In genomic region chr11:1834791-1835670, GRCh38 we compare ENCODE assay signal across 16 cellular contexts. TPM values are rescaled to one million over a fixed set of nuclear protein-coding genes. Genes with fewer than 3 reads are reported as not detected.
DNase-seq lines count a peak whose midpoint lies in the region; FAIRE-seq and TF ChIP-seq lines count a peak whose summit lies in the region.
"Had no signal": no experiment of that assay in that cellular context is flagged by ENCODE, and none has a peak within 500 bp of the region (broad histone marks: within the 10 kb centered on the region; RNA-seq: fewer than 3 reads in every experiment).

TSS of gene SYT8 (plus strand) at chr11:1834990. CDS start at chr11:1835106, 116 bp downstream.

- H3K79me2 ChIP-seq in keratinocyte (ENCODE audit: control insufficient read depth, insufficient read depth, low read length) = peaks cover 23% of the 10 kb centered on the region

- CTCF ChIA-PET in RWPE1 (lab: Yijun Ruan, JAX) = interaction anchor here (1.1 to 6.0 kb wide), 9 partner anchors 42 to 203 kb away, joined by 3 to 85 read pairs (median 8); no protein-coding TSS in a partner anchor

- H3K9ac ChIP-seq in keratinocyte (ENCODE audit: control insufficient read depth, extremely low read depth, insufficient read depth, low read length) = peak within 1 kb of the TSS; percentile 79

- FAIRE-seq in keratinocyte (lab: Jason Lieb, UNC) = no peak
- FAIRE-seq: GM12892 had no signal

- no peak for TF ChIP-seq POLR2A in prostate gland (IDR thresholded peaks at IDR 0.05)

- intact Hi-C loops in prostate gland (cut with DNase I) = loop anchor here (5.0 kb wide), 2 partner anchors 47 to 317 kb away; no protein-coding TSS in a partner anchor

- no peaks in the 10 kb centered on the region for H3K27me3 ChIP-seq in H7 (ENCODE audit: control insufficient read depth, insufficient read depth, low read length)
- H3K27me3 ChIP-seq in keratinocyte (ENCODE audit: control insufficient read depth, extremely low read depth, insufficient read depth, low read length) = no peaks in the 10 kb centered on the region
- H3K27me3 ChIP-seq in prostate gland (replicated peaks; ENCODE audit: insufficient read depth) = no peaks in the 10 kb centered on the region

- no peaks in the 10 kb centered on the region for H4K20me1 ChIP-seq in keratinocyte (ENCODE audit: control insufficient read depth, extremely low read depth, insufficient read depth, low read length)

- TF ChIP-seq CTCF in RWPE1 (conservative IDR thresholded peaks at IDR 0.05; ENCODE audit: low read depth) (no peak), keratinocyte (optimal IDR thresholded peaks at IDR 0.05 in 1 of 3, IDR thresholded peaks at IDR 0.05 in 1 of 3, conservative IDR thresholded peaks at IDR 0.05 in 1 of 3; ENCODE audit: extremely low read depth in 1 of 3, insufficient read depth in 2 of 3, low read length in 3 of 3) (no peak), prostate gland (IDR thresholded peaks at IDR 0.05) (no peak), foreskin fibroblast (IDR thresholded peaks at IDR 0.05; ENCODE audit: low read depth, low read length) (no peak), coronary artery (IDR thresholded peaks at IDR 0.05) (no peak)

- H3K9me3 ChIP-seq in keratinocyte (ENCODE audit: control insufficient read depth, low read depth, low read length) = no peaks in the 10 kb centered on the region
- no peaks in the 10 kb centered on the region for H3K9me3 ChIP-seq in prostate gland
- H3K9me3 ChIP-seq: psoas muscle had no signal

- dilution Hi-C loops in keratinocyte (cut with MboI; ENCODE audit: extremely low pct_ligation_motif_present, low sequenced_read_pairs) = no loop called here

- no peak within 1 kb of the TSS for H2AFZ ChIP-seq in keratinocyte (ENCODE audit: control insufficient read depth, low read length)

- 81% methylated on average over 24 of the region's 26 CpGs for WGBS in prostate gland

- H3K9me1 ChIP-seq in keratinocyte (ENCODE audit: control insufficient read depth, extremely low read depth, insufficient read depth, low read length) = peaks cover under 1% of the 10 kb centered on the region

- POLR2A ChIA-PET in RWPE1 (lab: Yijun Ruan, JAX; ENCODE audit: low non-redundant PET) = interaction anchor here (0.8 kb wide), 1 partner anchor 72 kb away, joined by 3 read pairs; no protein-coding TSS in a partner anchor

- peak within 1 kb of the TSS; percentile 94 for H3K4me2 ChIP-seq in keratinocyte (ENCODE audit: control insufficient read depth, extremely low read depth, insufficient read depth, low read depth, low read length)

- DNase-seq in H7 (peak; percentile 60), RWPE1 (ENCODE audit: low spot score) (no peak), keratinocyte (ENCODE audit: low read depth, low spot score) (no peak), prostate gland (ENCODE audit: low spot score) (no peak), H4 (ENCODE audit: low spot score) (no peak), foreskin fibroblast (no peak), coronary artery (ENCODE audit: low spot score) (no peak)
- DNase-seq in effector CD8-positive, alpha-beta T cell (lab: John Stamatoyannopoulos, UW) = no peak
- DNase-seq: activated CD4-positive, alpha-beta T cell treated with anti-CD3 and anti-CD28 coated beads, Interleukin-2, amount 10 ng/mL, durations not matched to agents 24 days and 14 days; NCI-H524 treated with DMSO at 0.1 percent for 48 hours; stimulated activated CD4-positive, alpha-beta T cell treated with anti-CD3 and anti-CD28 coated beads, Interleukin-1b, Interleukin-23, amount 100 ng/mL, for 48 hours; stimulated activated CD8-positive, alpha-beta memory T cell treated with anti-CD3 and anti-CD28 coated beads, Interleukin-4, amount 100 ng/mL, for 48 hours had no signal

- H3K4me1 ChIP-seq in keratinocyte (ENCODE audit: control insufficient read depth, extremely low read depth, insufficient read depth, low read length) = peaks cover 72% of the 10 kb centered on the region
- H3K4me1 ChIP-seq in prostate gland (replicated peaks) = peaks cover 5% of the 10 kb centered on the region

- H3K4me3 ChIP-seq in H7 (ENCODE audit: insufficient read depth, low read depth, low read length) (no peak within 1 kb of the TSS), keratinocyte (ENCODE audit: control insufficient read depth in 2 of 3, extremely low read depth in 1 of 3, insufficient read depth in 2 of 3, low read depth in 1 of 3, low read length in 3 of 3) (peak within 1 kb of the TSS; percentile 38 to 65 (median 65)), prostate gland (no peak within 1 kb of the TSS), foreskin fibroblast (ENCODE audit: low read depth in 1 of 2, low read length in 2 of 2) (no peak within 1 kb of the TSS), coronary artery (no peak within 1 kb of the TSS)
- H3K4me3 ChIP-seq: psoas muscle had no signal

- peak within 1 kb of the TSS; percentile 97 for H3K27ac ChIP-seq in RWPE1
- H3K27ac ChIP-seq in keratinocyte (ENCODE audit: control insufficient read depth, insufficient read depth, low read length) = peak within 1 kb of the TSS; percentile 96
- H3K27ac ChIP-seq in prostate gland = peak within 1 kb of the TSS; percentile 51 to 74
- H3K27ac ChIP-seq in coronary artery = no peak within 1 kb of the TSS
- H3K27ac ChIP-seq: C4-2B, psoas muscle had no signal

- H3K36me3 ChIP-seq in H7 (replicated peaks; ENCODE audit: control insufficient read depth, insufficient read depth, low read length) = no peaks in the 10 kb centered on the region
- H3K36me3 ChIP-seq in keratinocyte (ENCODE audit: control insufficient read depth in 2 of 2, extremely low read depth in 1 of 2, insufficient read depth in 2 of 2, low read length in 2 of 2) = no peaks in the 10 kb centered on the region
- H3K36me3 ChIP-seq in prostate gland = no peaks in the 10 kb centered on the region

RNA-seq across cellular contexts. Expression of gene SYT8, which starts in this region (rescaled TPM):
- not detected in 2 replicates for total RNA-seq in H7 (2014; rRNA removed; shearing (Covaris generic))
- polyA plus RNA-seq in keratinocyte = 19.3 to 26.4 TPM (median 22.3 TPM) in 3 replicates
- 3.6 TPM for polyA plus RNA-seq in keratinocyte (2011; ENCODE audit: low read depth)
- polyA plus RNA-seq in keratinocyte (2011; cell fraction: cytosol; rRNA removed) = 3.3 and 14.1 TPM in 2 replicates
- polyA plus RNA-seq in keratinocyte (2011; cell fraction: nucleus; rRNA removed) = 54.7 and 109 TPM in 2 replicates
- 15.5 and 30.9 TPM in 2 replicates for polyA plus RNA-seq in keratinocyte (2012; ENCODE audit: low replicate concordance)
- 2.3 to 3.8 TPM (median 2.6 TPM) in 3 replicates for polyA minus RNA-seq in keratinocyte
- 17.8 TPM for polyA minus RNA-seq in keratinocyte (2011; cell fraction: cytosol; rRNA and poly(A)+ RNA removed)
- 11.1 and 15.5 TPM in 2 replicates for polyA minus RNA-seq in keratinocyte (2011; cell fraction: nucleus; rRNA and poly(A)+ RNA removed)
- 1 to 10 TPM; 1.7 to 4.1 TPM for total RNA-seq in prostate gland
- not detected in 2 replicates for total RNA-seq in H4 (2014; rRNA removed; shearing (Covaris generic))
- total RNA-seq: activated CD4-positive, alpha-beta T cell treated with anti-CD3 and anti-CD28 coated beads, Interleukin-2, amount 10 ng/mL, durations not matched to agents 24 days and 14 days; activated T-helper 1 cell treated with anti-CD3 and anti-CD28 coated beads, Interleukin-12 subunit alpha, Interleukin-12 subunit beta, Interleukin-2, Interleukin-4 antibody, amounts not matched to agents 30 ng/mL and 10 ng/mL and 1 ng/mL, durations not matched to agents 14 hours and 24 hours and 36 hours had no signal

Comparison
In these comparisons a context has a peak if more than half of its experiments do, and no peak if none do; other contexts are left out.
1. Peak in DNase-seq in H7; RNA of the gene not detected or under 1 TPM.
2. H3K4me3 ChIP-seq: peak in keratinocyte (3 of 3); none in H7 (single experiment), prostate gland (0 of 2), foreskin fibroblast (0 of 2) and coronary artery (single experiment).
3. H3K27ac ChIP-seq: peak in RWPE1 (single experiment), keratinocyte (single experiment) and prostate gland (2 of 2); none in coronary artery (0 of 2).